14 cellular contexts compared by ENCODE assay signal in genomic region chr1:16636551-16637195, GRCh38. TPM values are rescaled to one million over a fixed set of nuclear protein-coding genes. Genes with fewer than 3 reads are reported as not detected.
DNase-seq lines count a peak whose midpoint lies in the region; ATAC-seq and TF ChIP-seq lines count a peak whose summit lies in the region.
"Not testable (repeated sequence)": the region's sequence is repeated elsewhere in the genome, so short reads cannot be mapped to it uniquely, and the experiment has no call there.
"Had no signal": no experiment of that assay in that cellular context is flagged by ENCODE, and none has a peak within 500 bp of the region (broad histone marks: within the 10 kb centered on the region; RNA-seq: fewer than 3 reads in every experiment).

No MANE protein-coding gene starts in this region.

- not testable (repeated sequence) for H3K4me1 Mint-ChIP-seq in CD14-positive monocyte; activated CD4-positive, alpha-beta T cell treated with anti-CD3 and anti-CD28 coated beads, Interleukin-2, amount 10 ng/mL, durations not matched to agents 24 days and 14 days; activated naive CD4-positive, alpha-beta T cell treated with anti-CD3 and anti-CD28 coated beads for 36 hours (ENCODE audit: low read depth); mesothelial cell of epicardium

- WGBS in prostate gland: 88% methylated on average over 10 of the region's 10 CpGs

- H3K9me3 ChIP-seq in right atrium auricular region, prostate gland, upper lobe of right lung: not testable (repeated sequence)

- not testable (repeated sequence) for H3K27me3 ChIP-seq in right atrium auricular region; prostate gland (replicated peaks; ENCODE audit: insufficient read depth); upper lobe of right lung

- H3K27ac Mint-ChIP-seq in CD14-positive monocyte; activated CD4-positive, alpha-beta T cell treated with anti-CD3 and anti-CD28 coated beads, Interleukin-2, amount 10 ng/mL, durations not matched to agents 24 days and 14 days; activated naive CD4-positive, alpha-beta T cell treated with anti-CD3 and anti-CD28 coated beads for 36 hours; mesothelial cell of epicardium: not testable (repeated sequence)

- DNase-seq in CD14-positive monocyte (ENCODE audit: low spot score) (peak; percentile 46), coronary artery (ENCODE audit: low spot score) (peak; percentile 77), right atrium auricular region (ENCODE audit: low spot score) (peak; percentile 63), mesothelial cell of epicardium (ENCODE audit: low spot score in 2 of 2, unreplicated experiment in 2 of 2) (peak; percentile 20 to 42), prostate gland (ENCODE audit: low spot score) (peak; percentile 3), upper lobe of right lung (peak; percentile 56)
- peak; percentile 64 for DNase-seq in activated CD4-positive, alpha-beta T cell treated with anti-CD3 and anti-CD28 coated beads, Interleukin-2, amount 10 ng/mL, durations not matched to agents 24 days and 14 days
- DNase-seq in activated naive CD4-positive, alpha-beta T cell treated with anti-CD3 and anti-CD28 coated beads for 36 hours: peak; percentile 3

- intact Hi-C loops in CD14-positive monocyte (cut with micrococcal nuclease): loop anchor here in 1 of 2 donors (2.0 kb wide), 1 partner anchor 14 kb away; no protein-coding TSS in a partner anchor
- intact Hi-C loops in activated CD4-positive, alpha-beta T cell treated with anti-CD3 and anti-CD28 coated beads, Interleukin-2, amount 10 ng/mL, durations not matched to agents 24 days and 14 days (cut with micrococcal nuclease); activated naive CD4-positive, alpha-beta T cell treated with anti-CD3 and anti-CD28 coated beads for 36 hours (cut with micrococcal nuclease); prostate gland (cut with DNase I); upper lobe of right lung (cut with DNase I): not testable (repeated sequence)

- not testable (repeated sequence) for H3K27me3 Mint-ChIP-seq in CD14-positive monocyte (ENCODE audit: low read depth in 3 of 3); activated CD4-positive, alpha-beta T cell treated with anti-CD3 and anti-CD28 coated beads, Interleukin-2, amount 10 ng/mL, durations not matched to agents 24 days and 14 days; activated naive CD4-positive, alpha-beta T cell treated with anti-CD3 and anti-CD28 coated beads for 36 hours (ENCODE audit: low read depth); mesothelial cell of epicardium (ENCODE audit: low read depth)

- H3K4me3 ChIP-seq in coronary artery, right atrium auricular region, prostate gland, upper lobe of right lung: not testable (repeated sequence)

- not testable (repeated sequence) for H3K4me1 ChIP-seq in right atrium auricular region; prostate gland (replicated peaks); upper lobe of right lung

- TF ChIP-seq POLR2A in prostate gland (IDR thresholded peaks at IDR 0.05): not testable (repeated sequence)

- H3K27ac ChIP-seq in coronary artery, right atrium auricular region, prostate gland, upper lobe of right lung: not testable (repeated sequence)

- not testable (repeated sequence) for H3K9me3 Mint-ChIP-seq in CD14-positive monocyte; activated CD4-positive, alpha-beta T cell treated with anti-CD3 and anti-CD28 coated beads, Interleukin-2, amount 10 ng/mL, durations not matched to agents 24 days and 14 days; activated naive CD4-positive, alpha-beta T cell treated with anti-CD3 and anti-CD28 coated beads for 36 hours; mesothelial cell of epicardium

- peaks cover 33 to 35% of the 10 kb centered on the region in 2 donors for H3K36me3 Mint-ChIP-seq in CD14-positive monocyte
- H3K36me3 Mint-ChIP-seq in activated CD4-positive, alpha-beta T cell treated with anti-CD3 and anti-CD28 coated beads, Interleukin-2, amount 10 ng/mL, durations not matched to agents 24 days and 14 days (ENCODE audit: low read depth): peaks cover 22% of the 10 kb centered on the region
- peaks cover 13% of the 10 kb centered on the region for H3K36me3 Mint-ChIP-seq in activated naive CD4-positive, alpha-beta T cell treated with anti-CD3 and anti-CD28 coated beads for 36 hours (ENCODE audit: low read depth)
- peaks cover 22% of the 10 kb centered on the region for H3K36me3 Mint-ChIP-seq in mesothelial cell of epicardium

- not testable (repeated sequence) for ATAC-seq in upper lobe of right lung

- TF ChIP-seq CTCF in CD14-positive monocyte (IDR thresholded peaks at IDR 0.05); coronary artery (IDR thresholded peaks at IDR 0.05); right atrium auricular region (IDR thresholded peaks at IDR 0.05); mesothelial cell of epicardium (IDR thresholded peaks at IDR 0.05; ENCODE audit: unreplicated experiment); prostate gland (IDR thresholded peaks at IDR 0.05); upper lobe of right lung (IDR thresholded peaks at IDR 0.05): not testable (repeated sequence)

- CTCF ChIA-PET in activated naive CD4-positive, alpha-beta T cell treated with anti-CD3 and anti-CD28 coated beads for 36 hours (lab: Charles Lee): interaction anchor here (1.0 kb wide), 1 partner anchor 71 kb away, joined by 3 read pairs; no protein-coding TSS in a partner anchor

- not testable (repeated sequence) for H3K4me3 Mint-ChIP-seq in CD14-positive monocyte; activated CD4-positive, alpha-beta T cell treated with anti-CD3 and anti-CD28 coated beads, Interleukin-2, amount 10 ng/mL, durations not matched to agents 24 days and 14 days; activated naive CD4-positive, alpha-beta T cell treated with anti-CD3 and anti-CD28 coated beads for 36 hours; mesothelial cell of epicardium

- H3K36me3 ChIP-seq in right atrium auricular region (peaks cover 25% of the 10 kb centered on the region), prostate gland (peaks cover 4 to 15% of the 10 kb centered on the region in 2 donors), upper lobe of right lung (peaks cover 33% of the 10 kb centered on the region)

RNA-seq across cellular contexts. Expression of gene NBPF1, which starts 23.3 kb away (rescaled TPM):
- polyA plus RNA-seq in CD14-positive monocyte: 1 to 10 TPM; 2.6 to 4.3 TPM
- total RNA-seq in activated CD4-positive, alpha-beta T cell treated with anti-CD3 and anti-CD28 coated beads, Interleukin-2, amount 10 ng/mL, durations not matched to agents 24 days and 14 days: 4.2 and 5.1 TPM in 2 replicates
- total RNA-seq in activated naive CD4-positive, alpha-beta T cell treated with anti-CD3 and anti-CD28 coated beads for 36 hours: 1 to 10 TPM; 1.6 to 1.9 TPM
- total RNA-seq in right atrium auricular region (10 to 100 TPM; 15.1 to 20.0 TPM), mesothelial cell of epicardium (74.5 to 86.3 TPM (median 79.1 TPM) in 3 replicates), prostate gland (10 to 100 TPM; 29.9 to 58.6 TPM), upper lobe of right lung (31.2 TPM)

RNA-seq across cellular contexts. Expression of gene RNU1-3, which starts 30.1 kb away (rescaled TPM):
- not detected for polyA plus RNA-seq in CD14-positive monocyte
- 1,962 and 2,189 TPM in 2 replicates for total RNA-seq in activated CD4-positive, alpha-beta T cell treated with anti-CD3 and anti-CD28 coated beads, Interleukin-2, amount 10 ng/mL, durations not matched to agents 24 days and 14 days
- 1,000 to 10,000 TPM; 1,341 to 1,386 TPM for total RNA-seq in activated naive CD4-positive, alpha-beta T cell treated with anti-CD3 and anti-CD28 coated beads for 36 hours
- total RNA-seq in right atrium auricular region (not detected), mesothelial cell of epicardium (3,774 to 3,945 TPM (median 3,937 TPM) in 3 replicates), prostate gland (under 1 TPM; under 0.01 TPM), upper lobe of right lung (6,622 TPM)
- polyA plus RNA-seq: cardiac muscle cell; CD4-positive, alpha-beta memory T cell; fibroblast of lung; lung; neural cell; urinary bladder had no signal

Comparison
In these comparisons a context has a peak if more than half of its experiments do, and no peak if none do; other contexts are left out.
1. DNase-seq: peak in every context shown above with its lines; median percentile 77 in coronary artery; 64 in activated CD4-positive, alpha-beta T cell treated with anti-CD3 and anti-CD28 coated beads, Interleukin-2, amount 10 ng/mL, durations not matched to agents 24 days and 14 days; 63 in right atrium auricular region; 56 in upper lobe of right lung; 46 in CD14-positive monocyte; 31 in mesothelial cell of epicardium; 3 in activated naive CD4-positive, alpha-beta T cell treated with anti-CD3 and anti-CD28 coated beads for 36 hours; 3 in prostate gland.
2. RNA of gene RNU1-3, which starts 30.1 kb away (total RNA-seq): 6,622 TPM in upper lobe of right lung (single experiment), 3,774 to 3,945 TPM in mesothelial cell of epicardium, 1,962 to 2,189 TPM in activated CD4-positive, alpha-beta T cell treated with anti-CD3 and anti-CD28 coated beads, Interleukin-2, amount 10 ng/mL, durations not matched to agents 24 days and 14 days and 1,341 to 1,386 TPM in activated naive CD4-positive, alpha-beta T cell treated with anti-CD3 and anti-CD28 coated beads for 36 hours; not detected in right atrium auricular region and under 0.01 TPM in prostate gland; every median in the first group is over 1,000 times any median in the second.